In the genomic region with DNA sequence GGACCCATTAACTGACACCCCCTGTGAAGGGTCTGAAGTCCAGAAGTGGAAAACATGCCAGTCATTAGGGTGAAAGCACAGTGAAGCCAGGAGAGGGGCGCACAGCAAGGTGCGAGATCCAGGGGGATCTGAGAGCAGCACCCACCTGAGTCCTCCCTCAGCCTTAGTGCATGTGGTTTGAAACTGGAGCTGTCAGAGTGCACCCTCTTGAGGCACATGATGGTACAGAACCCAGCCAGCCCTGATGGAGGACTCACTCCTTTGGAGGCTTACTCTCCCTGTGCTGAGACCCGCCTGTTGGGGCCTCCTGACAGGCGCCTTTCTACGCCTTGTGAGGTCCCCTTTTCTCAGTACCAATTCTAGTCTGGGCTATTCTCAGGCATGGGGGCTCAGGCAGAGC, we compare ENCODE assay signal across 10 cellular contexts.
DNase-seq lines count a peak whose midpoint lies in the region; ATAC-seq, FAIRE-seq and TF ChIP-seq lines count a peak whose summit lies in the region.
"Had no signal": no experiment of that assay in that cellular context is flagged by ENCODE, and none has a peak within 500 bp of the region (broad histone marks: within the 10 kb centered on the region; RNA-seq: fewer than 3 reads in every experiment).

No MANE protein-coding gene starts in this region.

- no peak overlapping the region for H4K5ac ChIP-seq in IMR-90 (ENCODE audit: low read depth, low read length)

- H2AK9ac ChIP-seq in IMR-90 (replicated peaks; ENCODE audit: low read depth, low read length, poor library complexity) = no peak overlapping the region

- H4K20me1 ChIP-seq in IMR-90 (ENCODE audit: insufficient read depth, low read length) (no peaks in the 10 kb centered on the region), K562 (replicated peaks; ENCODE audit: control insufficient read depth, insufficient read depth, low read length) (no peaks in the 10 kb centered on the region), osteoblast (ENCODE audit: insufficient read depth, low read length) (no peaks in the 10 kb centered on the region)
- H4K20me1 ChIP-seq: BLaER1 treated with 17β-estradiol and CSF1 and Interleukin-3, amounts not matched to agents 10 nM and 100 nM had no signal

- intact Hi-C loops in IMR-90 (cut with micrococcal nuclease) (loop anchor here (10.0 kb wide), 1 partner anchor 1009 kb away; no protein-coding TSS in a partner anchor), K562 (cut with micrococcal nuclease) (loop anchor here (10.0 kb wide), 1 partner anchor 759 kb away; no protein-coding TSS in a partner anchor), cardiac septum (cut with DNase I) (loop anchor here (10.0 kb wide), 2 partner anchors 909 to 939 kb away; no protein-coding TSS in a partner anchor)

- H3K4me1 ChIP-seq in IMR-90 (ENCODE audit: control insufficient read depth, insufficient read depth, low read length) = no peaks in the 10 kb centered on the region
- peaks cover 0 to 3% of the 10 kb centered on the region in 2 experiments; a peak in 3 of 5 replicates for H3K4me1 ChIP-seq in K562 (replicated peaks in 1 of 2; ENCODE audit: control insufficient read depth in 2 of 2, insufficient read depth in 2 of 2, low read length in 2 of 2)
- H3K4me1 ChIP-seq in osteoblast (ENCODE audit: insufficient read depth, low read length) = no peaks in the 10 kb centered on the region

- no peak overlapping the region for H2AK5ac ChIP-seq in IMR-90 (ENCODE audit: low read depth, low read length)

- no TSS peak for BruUV-seq in IMR-90 (replicated peaks; lab: Mats Ljungman, UMichigan)
- BruUV-seq in K562 (replicated peaks; lab: Mats Ljungman, UMichigan) = no TSS peak

- H3K9me1 ChIP-seq in IMR-90 (ENCODE audit: insufficient read depth, low read length) (no peaks in the 10 kb centered on the region), K562 (ENCODE audit: control insufficient read depth, insufficient read depth, low read length) (no peaks in the 10 kb centered on the region)

- no peaks in the 10 kb centered on the region for H3K79me1 ChIP-seq in IMR-90 (ENCODE audit: low read depth in 1 of 2, low read length in 2 of 2)

- FAIRE-seq in K562 (lab: Jason Lieb, UNC) = no peak

- H4K8ac ChIP-seq in IMR-90 (ENCODE audit: low read depth in 2 of 2, low read length in 2 of 2) = no peak overlapping the region

- in situ Hi-C loops in IMR-90 (cut with MboI; ENCODE audit: low sequenced_read_pairs) = no loop called here
- in situ Hi-C loops in K562 (cut with MboI) = no loop called here

- no peak overlapping the region for H3K14ac ChIP-seq in IMR-90 (replicated peaks; ENCODE audit: low read depth, low read length)

- H3K4me2 ChIP-seq in IMR-90 (ENCODE audit: low read depth, low read length) = no peak overlapping the region
- no peak overlapping the region for H3K4me2 ChIP-seq in K562 (ENCODE audit: insufficient read depth, low read length)
- no peak overlapping the region for H3K4me2 ChIP-seq in osteoblast (ENCODE audit: insufficient read depth, low read length)
- H3K4me2 ChIP-seq: BLaER1 treated with 17β-estradiol and CSF1 and Interleukin-3, amounts not matched to agents 10 nM and 100 nM had no signal

- H2BK20ac ChIP-seq in IMR-90 (ENCODE audit: low read depth, low read length) = no peak overlapping the region

- H4K91ac ChIP-seq in IMR-90 (ENCODE audit: insufficient read depth, low read depth, low read length) = no peak overlapping the region

- no peaks in the 10 kb centered on the region for H3K79me2 ChIP-seq in K562 (ENCODE audit: control insufficient read depth, insufficient read depth, low read length)
- H3K79me2 ChIP-seq in osteoblast (ENCODE audit: insufficient read depth, low read length) = no peaks in the 10 kb centered on the region

- H3K27me3 ChIP-seq in IMR-90 (ENCODE audit: control insufficient read depth, insufficient read depth, low read length) (no peaks in the 10 kb centered on the region; the same call in none of the 2 replicates), K562 (ENCODE audit: control insufficient read depth in 2 of 2, insufficient read depth in 2 of 2, low read length in 2 of 2) (peaks cover 3 to 7% of the 10 kb centered on the region in 2 experiments; a peak in 3 of 5 replicates), osteoblast (ENCODE audit: insufficient read depth, low read length) (peaks cover 14% of the 10 kb centered on the region)
- H3K27me3 ChIP-seq: BLaER1 treated with 17β-estradiol and CSF1 and Interleukin-3, amounts not matched to agents 10 nM and 100 nM had no signal

- peak; percentile 17; the same call in 1 of the 2 replicates for TF ChIP-seq RAD21 in IMR-90 (IDR thresholded peaks at IDR 0.05; ENCODE audit: low read length)
- TF ChIP-seq RAD21 in K562 (CRISPR knock-in tag; conservative IDR thresholded peaks at IDR 0.05 in 1 of 2, IDR thresholded peaks at IDR 0.05 in 1 of 2) = peak in 1 of 2 experiments; percentile 38; a peak in 2 of 4 replicates

- no peak overlapping the region for H3K56ac ChIP-seq in IMR-90 (ENCODE audit: extremely low read depth, insufficient read depth, low read length)

- dilution Hi-C loops in IMR-90 (cut with HindIII; ENCODE audit: low sequenced_read_pairs, unreplicated experiment) = no loop called here

- no peak for TF ChIP-seq EP300 in K562 (IDR thresholded peaks at IDR 0.05; ENCODE audit: low read length)

- no peak overlapping the region for H2BK120ac ChIP-seq in IMR-90 (ENCODE audit: low read depth, low read length)

- H3K18ac ChIP-seq in IMR-90 (ENCODE audit: low read depth, low read length) = no peak overlapping the region

- H3K9ac ChIP-seq in IMR-90 (ENCODE audit: low read depth, low read length) = no peak overlapping the region
- no peak overlapping the region for H3K9ac ChIP-seq in K562 (ENCODE audit: insufficient read depth in 1 of 2, low read depth in 2 of 2, low read length in 2 of 2)
- H3K9ac ChIP-seq: BLaER1 treated with 17β-estradiol and CSF1 and Interleukin-3, amounts not matched to agents 10 nM and 100 nM had no signal

- H3K4ac ChIP-seq in IMR-90 (ENCODE audit: low read depth, low read length) = no peak overlapping the region

- H3K36me3 ChIP-seq in IMR-90 (ENCODE audit: control insufficient read depth, insufficient read depth, low read length) (no peaks in the 10 kb centered on the region), K562 (ENCODE audit: control insufficient read depth, insufficient read depth, low read length) (no peaks in the 10 kb centered on the region), osteoblast (ENCODE audit: insufficient read depth, low read length) (no peaks in the 10 kb centered on the region)
- H3K36me3 ChIP-seq: BLaER1 treated with 17β-estradiol and CSF1 and Interleukin-3, amounts not matched to agents 10 nM and 100 nM had no signal

- CTCF ChIA-PET in IMR-90 (lab: Yijun Ruan, JAX) = interaction anchor here (0.7 to 1.2 kb wide), 2 partner anchors 9 to 18 kb away, joined by 3 to 4 read pairs; no protein-coding TSS in a partner anchor
- CTCF ChIA-PET in K562 (lab: Yijun Ruan, JAX; ENCODE audit: low intra/inter-chr PET ratio) = no interaction called here

- H3K27ac ChIP-seq in IMR-90 (ENCODE audit: insufficient read depth, low read length) (no peak overlapping the region), K562 (ENCODE audit: extremely low read depth, low read depth, low read length) (no peak overlapping the region), osteoblast (ENCODE audit: low read depth, low read length) (no peak overlapping the region)
- H3K27ac ChIP-seq: BLaER1 treated with 17β-estradiol and CSF1 and Interleukin-3, amounts not matched to agents 10 nM and 100 nM had no signal

- H2BK5ac ChIP-seq in IMR-90 (ENCODE audit: low read depth, low read length, poor library complexity, severe bottlenecking) = no peak overlapping the region

- TF ChIP-seq POLR2A in IMR-90 (IDR thresholded peaks at IDR 0.05; ENCODE audit: low read depth, low read length) (no peak), K562 (conservative IDR thresholded peaks at IDR 0.05) (no peak)

- ATAC-seq in IMR-90 (ENCODE audit: low read depth) = peak; percentile 57
- peak; percentile 92 for ATAC-seq in K562
- no peak for ATAC-seq in GM18867 (IDR thresholded peaks at IDR 0.05; ENCODE audit: unreplicated experiment)

- no peak overlapping the region for H3K4me3 ChIP-seq in IMR-90 (ENCODE audit: insufficient read depth, low read depth, low read length)
- H3K4me3 ChIP-seq in K562 = no peak overlapping the region
- no peak overlapping the region for H3K4me3 ChIP-seq in osteoblast (ENCODE audit: insufficient read depth, low read length)
- H3K4me3 ChIP-seq: BLaER1 treated with 17β-estradiol and CSF1 and Interleukin-3, amounts not matched to agents 10 nM and 100 nM had no signal

- peak; percentile 0 for DNase-seq in NCI-H510A treated with DMSO at 0.1 percent for 48 hours (lab: John Stamatoyannopoulos, UW)
- DNase-seq in NCI-H510A (lab: John Stamatoyannopoulos, UW) = no peak
- DNase-seq in IMR-90 = peak; percentile 19
- peak; percentile 13 to 40 (median 24) for DNase-seq in K562 (ENCODE audit: extremely low read depth in 1 of 4, low spot score in 3 of 4)
- DNase-seq in osteoblast (ENCODE audit: insufficient read length, low spot score, missing footprints) = no peak
- DNase-seq in NK-92 (lab: John Stamatoyannopoulos, UW; ENCODE audit: unreplicated experiment) = no peak
- DNase-seq in cardiac septum (ENCODE audit: low spot score) = no peak
- DNase-seq: naive B cell had no signal

- TF ChIP-seq CTCF in IMR-90 (conservative IDR thresholded peaks at IDR 0.05; ENCODE audit: low read depth, low read length) (peak; percentile 39), K562 (IDR thresholded peaks at IDR 0.05 in 2 of 3, conservative IDR thresholded peaks at IDR 0.05 in 1 of 3; ENCODE audit: insufficient read depth in 2 of 3, low read depth in 1 of 3, low read length in 3 of 3) (peak; percentile 42 to 44 (median 44); a peak in 4 of 6 replicates), osteoblast (IDR thresholded peaks at IDR 0.05; ENCODE audit: extremely low read depth, low read depth, low read length) (peak; percentile 42)

- WGBS in IMR-90 (ENCODE audit: extremely low coverage in 2 of 2, insufficient read length in 1 of 2), 2 experiments = no CpG with 5 or more reads among the region's 5 CpGs
- WGBS in K562 (ENCODE audit: insufficient coverage, low coverage, missing lambda C conversion rate) = 3% methylated on average over 5 of the region's 5 CpGs

- peak overlapping the region; percentile 22 for H2AFZ ChIP-seq in IMR-90 (replicated peaks; ENCODE audit: low read length, poor library complexity)
- no peak overlapping the region for H2AFZ ChIP-seq in K562 (ENCODE audit: low read depth, low read length)
- no peak overlapping the region for H2AFZ ChIP-seq in osteoblast (ENCODE audit: low read length)

- H3K23ac ChIP-seq in IMR-90 (ENCODE audit: low read depth, low read length) = no peak overlapping the region

- no peak overlapping the region for H2BK15ac ChIP-seq in IMR-90 (ENCODE audit: low read depth, low read length)

- POLR2A ChIA-PET in IMR-90 (lab: Charles Lee; ENCODE audit: unreplicated experiment) (no interaction called here), K562 (lab: Yijun Ruan, JAX) (no interaction called here)

- no peaks in the 10 kb centered on the region for H3K9me3 ChIP-seq in IMR-90 (ENCODE audit: control insufficient read depth, insufficient read depth, low read length)
- H3K9me3 ChIP-seq in K562 (replicated peaks; ENCODE audit: control insufficient read depth, insufficient read depth, low read depth, low read length) = no peaks in the 10 kb centered on the region
- no peaks in the 10 kb centered on the region for H3K9me3 ChIP-seq in osteoblast (ENCODE audit: low read depth, low read length)
- H3K9me3 ChIP-seq: BLaER1 treated with 17β-estradiol and CSF1 and Interleukin-3, amounts not matched to agents 10 nM and 100 nM had no signal

Comparison
In these comparisons a context has a peak if more than half of its experiments do, and no peak if none do; other contexts are left out.
1. DNase-seq: peak in NCI-H510A treated with DMSO at 0.1 percent for 48 hours (single experiment), IMR-90 (single experiment) and K562 (4 of 4); none in NCI-H510A (single experiment), osteoblast (single experiment), NK-92 (single experiment) and cardiac septum (single experiment).
2. Peak in every context shown above with its lines, with median percentiles within 50 percentile points of each other: CTCF ChIP-seq.